1 cellular context compared by ENCODE assay signal in the genomic region with DNA sequence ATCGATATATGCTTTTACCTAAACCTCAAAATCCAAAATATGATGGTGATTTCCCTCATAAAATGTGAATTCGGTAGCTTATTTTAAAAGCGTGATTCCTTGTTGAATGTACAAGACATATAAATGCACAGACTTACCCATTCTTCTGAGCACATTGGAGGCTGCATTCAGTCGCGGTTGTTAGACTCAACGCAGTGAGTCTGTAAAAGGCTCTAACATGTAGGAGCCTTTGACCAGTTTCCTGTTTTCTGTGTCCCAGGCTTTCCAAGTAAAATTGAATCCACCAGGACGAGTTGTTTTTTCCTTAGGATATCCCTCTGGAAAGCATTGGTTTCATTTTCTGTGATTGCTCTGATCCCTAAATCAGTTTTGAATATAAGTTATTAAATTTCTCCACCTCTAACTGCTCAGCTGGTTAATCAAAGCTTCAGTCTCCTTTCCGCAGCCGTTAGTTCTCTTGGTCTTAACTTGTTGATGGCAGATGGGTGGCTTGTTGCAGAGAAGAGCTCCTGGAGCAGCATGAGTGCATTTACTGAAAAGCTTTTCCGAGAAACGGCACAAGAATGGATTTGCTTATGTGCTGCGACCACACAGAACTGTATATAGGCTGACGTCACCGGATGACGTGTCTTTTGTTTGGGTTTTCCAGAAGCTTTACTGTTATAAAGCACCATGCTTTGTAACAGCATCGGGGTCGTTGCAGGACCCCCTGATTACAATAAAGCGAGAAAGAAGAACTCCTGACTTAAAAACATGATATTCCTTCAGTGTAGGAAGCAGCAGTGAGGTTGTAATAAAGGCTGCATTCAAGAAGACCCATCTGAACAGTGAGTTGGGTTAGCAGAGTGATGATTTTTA.
TF ChIP-seq lines count a peak whose summit lies in the region.

A gene with protein sequence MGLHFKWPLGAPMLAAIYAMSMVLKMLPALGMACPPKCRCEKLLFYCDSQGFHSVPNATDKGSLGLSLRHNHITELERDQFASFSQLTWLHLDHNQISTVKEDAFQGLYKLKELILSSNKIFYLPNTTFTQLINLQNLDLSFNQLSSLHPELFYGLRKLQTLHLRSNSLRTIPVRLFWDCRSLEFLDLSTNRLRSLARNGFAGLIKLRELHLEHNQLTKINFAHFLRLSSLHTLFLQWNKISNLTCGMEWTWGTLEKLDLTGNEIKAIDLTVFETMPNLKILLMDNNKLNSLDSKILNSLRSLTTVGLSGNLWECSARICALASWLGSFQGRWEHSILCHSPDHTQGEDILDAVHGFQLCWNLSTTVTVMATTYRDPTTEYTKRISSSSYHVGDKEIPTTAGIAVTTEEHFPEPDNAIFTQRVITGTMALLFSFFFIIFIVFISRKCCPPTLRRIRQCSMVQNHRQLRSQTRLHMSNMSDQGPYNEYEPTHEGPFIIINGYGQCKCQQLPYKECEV (minus strand): TSS at position 565 of the 858 bp plus-strand sequence. CDS start 424 bp downstream, at position 141.

TF ChIP-seq in HEK293, 187 proteins besides CTCF, POLR2A, EP300 and RAD21 (continued from another document and continues in another):
- TF ChIP-seq, protein P1, sequence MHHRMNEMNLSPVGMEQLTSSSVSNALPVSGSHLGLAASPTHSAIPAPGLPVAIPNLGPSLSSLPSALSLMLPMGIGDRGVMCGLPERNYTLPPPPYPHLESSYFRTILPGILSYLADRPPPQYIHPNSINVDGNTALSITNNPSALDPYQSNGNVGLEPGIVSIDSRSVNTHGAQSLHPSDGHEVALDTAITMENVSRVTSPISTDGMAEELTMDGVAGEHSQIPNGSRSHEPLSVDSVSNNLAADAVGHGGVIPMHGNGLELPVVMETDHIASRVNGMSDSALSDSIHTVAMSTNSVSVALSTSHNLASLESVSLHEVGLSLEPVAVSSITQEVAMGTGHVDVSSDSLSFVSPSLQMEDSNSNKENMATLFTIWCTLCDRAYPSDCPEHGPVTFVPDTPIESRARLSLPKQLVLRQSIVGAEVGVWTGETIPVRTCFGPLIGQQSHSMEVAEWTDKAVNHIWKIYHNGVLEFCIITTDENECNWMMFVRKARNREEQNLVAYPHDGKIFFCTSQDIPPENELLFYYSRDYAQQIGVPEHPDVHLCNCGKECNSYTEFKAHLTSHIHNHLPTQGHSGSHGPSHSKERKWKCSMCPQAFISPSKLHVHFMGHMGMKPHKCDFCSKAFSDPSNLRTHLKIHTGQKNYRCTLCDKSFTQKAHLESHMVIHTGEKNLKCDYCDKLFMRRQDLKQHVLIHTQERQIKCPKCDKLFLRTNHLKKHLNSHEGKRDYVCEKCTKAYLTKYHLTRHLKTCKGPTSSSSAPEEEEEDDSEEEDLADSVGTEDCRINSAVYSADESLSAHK (tag by site-specific recombination; IDR thresholded peaks at IDR 0.05) = no peak
- no peak for TF ChIP-seq ZNF830 (tag by site-specific recombination; IDR thresholded peaks at IDR 0.05; ENCODE audit: low read depth)
- TF ChIP-seq ZNF585B (tag by site-specific recombination; IDR thresholded peaks at IDR 0.05) = no peak
- peak; percentile 90 for TF ChIP-seq ZNF660 (tag by site-specific recombination; IDR thresholded peaks at IDR 0.05)
- TF ChIP-seq, protein P2, sequence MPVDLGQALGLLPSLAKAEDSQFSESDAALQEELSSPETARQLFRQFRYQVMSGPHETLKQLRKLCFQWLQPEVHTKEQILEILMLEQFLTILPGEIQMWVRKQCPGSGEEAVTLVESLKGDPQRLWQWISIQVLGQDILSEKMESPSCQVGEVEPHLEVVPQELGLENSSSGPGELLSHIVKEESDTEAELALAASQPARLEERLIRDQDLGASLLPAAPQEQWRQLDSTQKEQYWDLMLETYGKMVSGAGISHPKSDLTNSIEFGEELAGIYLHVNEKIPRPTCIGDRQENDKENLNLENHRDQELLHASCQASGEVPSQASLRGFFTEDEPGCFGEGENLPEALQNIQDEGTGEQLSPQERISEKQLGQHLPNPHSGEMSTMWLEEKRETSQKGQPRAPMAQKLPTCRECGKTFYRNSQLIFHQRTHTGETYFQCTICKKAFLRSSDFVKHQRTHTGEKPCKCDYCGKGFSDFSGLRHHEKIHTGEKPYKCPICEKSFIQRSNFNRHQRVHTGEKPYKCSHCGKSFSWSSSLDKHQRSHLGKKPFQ (tag by site-specific recombination; IDR thresholded peaks at IDR 0.05) = no peak
- TF ChIP-seq ZNF324 (tag by site-specific recombination; IDR thresholded peaks at IDR 0.05) = peak; percentile 53; the same call in 1 of the 2 replicates
- peak; percentile 19; the same call in 1 of the 2 replicates for TF ChIP-seq GLIS1 (tag by site-specific recombination; IDR thresholded peaks at IDR 0.05)
- TF ChIP-seq ZBTB21 (tag by site-specific recombination; IDR thresholded peaks at IDR 0.05) = peak; percentile 97
- 0 out of 2 replicates have a peak, but pooled peaks have one; percentile 47 for TF ChIP-seq PRDM1 (tag by site-specific recombination; IDR thresholded peaks at IDR 0.05)
- no peak for TF ChIP-seq REPIN1 (tag by site-specific recombination; IDR thresholded peaks at IDR 0.05; ENCODE audit: low read depth)
- TF ChIP-seq, protein P3, sequence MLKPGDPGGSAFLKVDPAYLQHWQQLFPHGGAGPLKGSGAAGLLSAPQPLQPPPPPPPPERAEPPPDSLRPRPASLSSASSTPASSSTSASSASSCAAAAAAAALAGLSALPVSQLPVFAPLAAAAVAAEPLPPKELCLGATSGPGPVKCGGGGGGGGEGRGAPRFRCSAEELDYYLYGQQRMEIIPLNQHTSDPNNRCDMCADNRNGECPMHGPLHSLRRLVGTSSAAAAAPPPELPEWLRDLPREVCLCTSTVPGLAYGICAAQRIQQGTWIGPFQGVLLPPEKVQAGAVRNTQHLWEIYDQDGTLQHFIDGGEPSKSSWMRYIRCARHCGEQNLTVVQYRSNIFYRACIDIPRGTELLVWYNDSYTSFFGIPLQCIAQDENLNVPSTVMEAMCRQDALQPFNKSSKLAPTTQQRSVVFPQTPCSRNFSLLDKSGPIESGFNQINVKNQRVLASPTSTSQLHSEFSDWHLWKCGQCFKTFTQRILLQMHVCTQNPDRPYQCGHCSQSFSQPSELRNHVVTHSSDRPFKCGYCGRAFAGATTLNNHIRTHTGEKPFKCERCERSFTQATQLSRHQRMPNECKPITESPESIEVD (tag by site-specific recombination; IDR thresholded peaks at IDR 0.05) = no peak
- peak; percentile 15; the same call in 1 of the 2 replicates for TF ChIP-seq SP3 (tag by site-specific recombination; IDR thresholded peaks at IDR 0.05)
- peak; percentile 39; the same call in 1 of the 2 replicates for TF ChIP-seq ZBTB20 (tag by site-specific recombination; IDR thresholded peaks at IDR 0.05)
- no peak for TF ChIP-seq ZNF423 (tag by site-specific recombination; IDR thresholded peaks at IDR 0.05)
- TF ChIP-seq ZNF24 (tag by site-specific recombination; IDR thresholded peaks at IDR 0.05) = peak; percentile 62; the same call in 1 of the 2 replicates
- peak; percentile 54; the same call in 1 of the 2 replicates for TF ChIP-seq ZNF394 (tag by site-specific recombination; IDR thresholded peaks at IDR 0.05; ENCODE audit: borderline replicate concordance)
- TF ChIP-seq ZNF341 (tag by site-specific recombination; IDR thresholded peaks at IDR 0.05; ENCODE audit: low read depth) = peak; percentile 87
- TF ChIP-seq, protein P4, sequence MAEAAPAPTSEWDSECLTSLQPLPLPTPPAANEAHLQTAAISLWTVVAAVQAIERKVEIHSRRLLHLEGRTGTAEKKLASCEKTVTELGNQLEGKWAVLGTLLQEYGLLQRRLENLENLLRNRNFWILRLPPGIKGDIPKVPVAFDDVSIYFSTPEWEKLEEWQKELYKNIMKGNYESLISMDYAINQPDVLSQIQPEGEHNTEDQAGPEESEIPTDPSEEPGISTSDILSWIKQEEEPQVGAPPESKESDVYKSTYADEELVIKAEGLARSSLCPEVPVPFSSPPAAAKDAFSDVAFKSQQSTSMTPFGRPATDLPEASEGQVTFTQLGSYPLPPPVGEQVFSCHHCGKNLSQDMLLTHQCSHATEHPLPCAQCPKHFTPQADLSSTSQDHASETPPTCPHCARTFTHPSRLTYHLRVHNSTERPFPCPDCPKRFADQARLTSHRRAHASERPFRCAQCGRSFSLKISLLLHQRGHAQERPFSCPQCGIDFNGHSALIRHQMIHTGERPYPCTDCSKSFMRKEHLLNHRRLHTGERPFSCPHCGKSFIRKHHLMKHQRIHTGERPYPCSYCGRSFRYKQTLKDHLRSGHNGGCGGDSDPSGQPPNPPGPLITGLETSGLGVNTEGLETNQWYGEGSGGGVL (tag by site-specific recombination; IDR thresholded peaks at IDR 0.05) = no peak
- TF ChIP-seq, protein P5, sequence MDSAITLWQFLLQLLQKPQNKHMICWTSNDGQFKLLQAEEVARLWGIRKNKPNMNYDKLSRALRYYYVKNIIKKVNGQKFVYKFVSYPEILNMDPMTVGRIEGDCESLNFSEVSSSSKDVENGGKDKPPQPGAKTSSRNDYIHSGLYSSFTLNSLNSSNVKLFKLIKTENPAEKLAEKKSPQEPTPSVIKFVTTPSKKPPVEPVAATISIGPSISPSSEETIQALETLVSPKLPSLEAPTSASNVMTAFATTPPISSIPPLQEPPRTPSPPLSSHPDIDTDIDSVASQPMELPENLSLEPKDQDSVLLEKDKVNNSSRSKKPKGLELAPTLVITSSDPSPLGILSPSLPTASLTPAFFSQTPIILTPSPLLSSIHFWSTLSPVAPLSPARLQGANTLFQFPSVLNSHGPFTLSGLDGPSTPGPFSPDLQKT (IDR thresholded peaks at IDR 0.05; ENCODE audit: borderline replicate concordance, low read depth, low read length) = no peak
- TF ChIP-seq, protein P6, sequence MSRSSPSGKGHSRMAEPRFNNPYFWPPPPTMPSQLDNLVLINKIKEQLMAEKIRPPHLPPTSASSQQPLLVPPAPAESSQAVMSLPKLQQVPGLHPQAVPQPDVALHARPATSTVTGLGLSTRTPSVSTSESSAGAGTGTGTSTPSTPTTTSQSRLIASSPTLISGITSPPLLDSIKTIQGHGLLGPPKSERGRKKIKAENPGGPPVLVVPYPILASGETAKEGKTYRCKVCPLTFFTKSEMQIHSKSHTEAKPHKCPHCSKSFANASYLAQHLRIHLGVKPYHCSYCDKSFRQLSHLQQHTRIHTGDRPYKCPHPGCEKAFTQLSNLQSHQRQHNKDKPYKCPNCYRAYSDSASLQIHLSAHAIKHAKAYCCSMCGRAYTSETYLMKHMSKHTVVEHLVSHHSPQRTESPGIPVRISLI (tag by site-specific recombination; IDR thresholded peaks at IDR 0.05) = no peak
- TF ChIP-seq ZNF792 (tag by site-specific recombination; IDR thresholded peaks at IDR 0.05) = no peak
- TF ChIP-seq, protein P7, sequence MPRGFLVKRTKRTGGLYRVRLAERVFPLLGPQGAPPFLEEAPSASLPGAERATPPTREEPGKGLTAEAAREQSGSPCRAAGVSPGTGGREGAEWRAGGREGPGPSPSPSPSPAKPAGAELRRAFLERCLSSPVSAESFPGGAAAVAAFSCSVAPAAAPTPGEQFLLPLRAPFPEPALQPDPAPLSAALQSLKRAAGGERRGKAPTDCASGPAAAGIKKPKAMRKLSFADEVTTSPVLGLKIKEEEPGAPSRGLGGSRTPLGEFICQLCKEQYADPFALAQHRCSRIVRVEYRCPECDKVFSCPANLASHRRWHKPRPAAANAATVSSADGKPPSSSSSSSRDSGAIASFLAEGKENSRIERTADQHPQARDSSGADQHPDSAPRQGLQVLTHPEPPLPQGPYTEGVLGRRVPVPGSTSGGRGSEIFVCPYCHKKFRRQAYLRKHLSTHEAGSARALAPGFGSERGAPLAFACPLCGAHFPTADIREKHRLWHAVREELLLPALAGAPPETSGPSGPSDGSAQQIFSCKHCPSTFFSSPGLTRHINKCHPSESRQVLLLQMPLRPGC (tag by site-specific recombination; IDR thresholded peaks at IDR 0.05) = no peak
- peak; percentile 86 for TF ChIP-seq SCRT1 (tag by site-specific recombination; IDR thresholded peaks at IDR 0.05; ENCODE audit: borderline replicate concordance)
- 0 out of 2 replicates have a peak, but pooled peaks have one; percentile 37 for TF ChIP-seq ZEB2 (tag by site-specific recombination; IDR thresholded peaks at IDR 0.05)
- no peak for TF ChIP-seq KLF9 (tag by site-specific recombination; IDR thresholded peaks at IDR 0.05; ENCODE audit: low read depth)
- TF ChIP-seq ZNF677 (tag by site-specific recombination; IDR thresholded peaks at IDR 0.05) = no peak
- TF ChIP-seq ZNF335 (tag by site-specific recombination; conservative IDR thresholded peaks at IDR 0.05) = peak; percentile 53; the same call in 1 of the 2 replicates
- TF ChIP-seq, protein P8, sequence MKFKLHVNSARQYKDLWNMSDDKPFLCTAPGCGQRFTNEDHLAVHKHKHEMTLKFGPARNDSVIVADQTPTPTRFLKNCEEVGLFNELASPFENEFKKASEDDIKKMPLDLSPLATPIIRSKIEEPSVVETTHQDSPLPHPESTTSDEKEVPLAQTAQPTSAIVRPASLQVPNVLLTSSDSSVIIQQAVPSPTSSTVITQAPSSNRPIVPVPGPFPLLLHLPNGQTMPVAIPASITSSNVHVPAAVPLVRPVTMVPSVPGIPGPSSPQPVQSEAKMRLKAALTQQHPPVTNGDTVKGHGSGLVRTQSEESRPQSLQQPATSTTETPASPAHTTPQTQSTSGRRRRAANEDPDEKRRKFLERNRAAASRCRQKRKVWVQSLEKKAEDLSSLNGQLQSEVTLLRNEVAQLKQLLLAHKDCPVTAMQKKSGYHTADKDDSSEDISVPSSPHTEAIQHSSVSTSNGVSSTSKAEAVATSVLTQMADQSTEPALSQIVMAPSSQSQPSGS (tag by site-specific recombination; IDR thresholded peaks at IDR 0.05; ENCODE audit: low read depth) = peak; percentile 99
- TF ChIP-seq SP7 (tag by site-specific recombination; IDR thresholded peaks at IDR 0.05) = no peak
- TF ChIP-seq ZNF155 (tag by site-specific recombination; IDR thresholded peaks at IDR 0.05) = no peak
- 0 out of 2 replicates have a peak, but pooled peaks have one; percentile 47 for TF ChIP-seq KLF8 (tag by site-specific recombination; IDR thresholded peaks at IDR 0.05)
- TF ChIP-seq ZNF19 (tag by site-specific recombination; IDR thresholded peaks at IDR 0.05; ENCODE audit: low read depth) = no peak
- TF ChIP-seq, protein P9, sequence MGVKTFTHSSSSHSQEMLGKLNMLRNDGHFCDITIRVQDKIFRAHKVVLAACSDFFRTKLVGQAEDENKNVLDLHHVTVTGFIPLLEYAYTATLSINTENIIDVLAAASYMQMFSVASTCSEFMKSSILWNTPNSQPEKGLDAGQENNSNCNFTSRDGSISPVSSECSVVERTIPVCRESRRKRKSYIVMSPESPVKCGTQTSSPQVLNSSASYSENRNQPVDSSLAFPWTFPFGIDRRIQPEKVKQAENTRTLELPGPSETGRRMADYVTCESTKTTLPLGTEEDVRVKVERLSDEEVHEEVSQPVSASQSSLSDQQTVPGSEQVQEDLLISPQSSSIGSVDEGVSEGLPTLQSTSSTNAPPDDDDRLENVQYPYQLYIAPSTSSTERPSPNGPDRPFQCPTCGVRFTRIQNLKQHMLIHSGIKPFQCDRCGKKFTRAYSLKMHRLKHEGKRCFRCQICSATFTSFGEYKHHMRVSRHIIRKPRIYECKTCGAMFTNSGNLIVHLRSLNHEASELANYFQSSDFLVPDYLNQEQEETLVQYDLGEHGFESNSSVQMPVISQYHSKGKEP (tag by site-specific recombination; IDR thresholded peaks at IDR 0.05) = peak; percentile 22; the same call in 1 of the 2 replicates
- TF ChIP-seq ZNF629 (tag by site-specific recombination; IDR thresholded peaks at IDR 0.05) = peak; percentile 98
- TF ChIP-seq, protein P10, sequence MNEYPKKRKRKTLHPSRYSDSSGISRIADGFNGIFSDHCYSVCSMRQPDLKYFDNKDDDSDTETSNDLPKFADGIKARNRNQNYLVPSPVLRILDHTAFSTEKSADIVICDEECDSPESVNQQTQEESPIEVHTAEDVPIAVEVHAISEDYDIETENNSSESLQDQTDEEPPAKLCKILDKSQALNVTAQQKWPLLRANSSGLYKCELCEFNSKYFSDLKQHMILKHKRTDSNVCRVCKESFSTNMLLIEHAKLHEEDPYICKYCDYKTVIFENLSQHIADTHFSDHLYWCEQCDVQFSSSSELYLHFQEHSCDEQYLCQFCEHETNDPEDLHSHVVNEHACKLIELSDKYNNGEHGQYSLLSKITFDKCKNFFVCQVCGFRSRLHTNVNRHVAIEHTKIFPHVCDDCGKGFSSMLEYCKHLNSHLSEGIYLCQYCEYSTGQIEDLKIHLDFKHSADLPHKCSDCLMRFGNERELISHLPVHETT (tag by site-specific recombination; IDR thresholded peaks at IDR 0.05) = no peak
- TF ChIP-seq ZNF433 (tag by site-specific recombination; IDR thresholded peaks at IDR 0.05; ENCODE audit: low read depth) = no peak
